ENCODE assay signal across 13 cellular contexts in genomic region chr21:37374026-37374425, GRCh38. TPM values are rescaled to one million over a fixed set of nuclear protein-coding genes. Genes with fewer than 3 reads are reported as not detected.
DNase-seq lines count a peak whose midpoint lies in the region; ATAC-seq and TF ChIP-seq lines count a peak whose summit lies in the region.
"Had no signal": no experiment of that assay in that cellular context is flagged by ENCODE, and none has a peak within 500 bp of the region (broad histone marks: within the 10 kb centered on the region; RNA-seq: fewer than 3 reads in every experiment).

No MANE protein-coding gene starts in this region.

- H3K36me3 ChIP-seq in CD8-positive, alpha-beta memory T cell (ENCODE audit: insufficient read depth, low read length): no peaks in the 10 kb centered on the region
- H3K36me3 ChIP-seq in PC-3 (ENCODE audit: low read depth, low read length) (no peaks in the 10 kb centered on the region), MM.1S (replicated peaks; ENCODE audit: insufficient read depth, low read length) (no peaks in the 10 kb centered on the region), BE2C (no peaks in the 10 kb centered on the region)

- H3K9me3 ChIP-seq in CD8-positive, alpha-beta memory T cell (ENCODE audit: low read length): no peaks in the 10 kb centered on the region
- H3K9me3 ChIP-seq in PC-3 (ENCODE audit: low read length): no peaks in the 10 kb centered on the region
- H3K9me3 ChIP-seq in MM.1S (replicated peaks; ENCODE audit: insufficient read depth, low read length): no peaks in the 10 kb centered on the region
- no peaks in the 10 kb centered on the region for H3K9me3 ChIP-seq in BE2C

- no TSS peak for BruUV-seq in PC-3 (replicated peaks; lab: Mats Ljungman, UMichigan)

- H3K79me2 ChIP-seq in PC-3 (ENCODE audit: low read length): peaks cover 99% of the 10 kb centered on the region
- peaks cover 100% of the 10 kb centered on the region for H3K79me2 ChIP-seq in MM.1S (ENCODE audit: low read length)

- TF ChIP-seq CTCF in PC-3 (conservative IDR thresholded peaks at IDR 0.05; ENCODE audit: low read depth, low read length) (no peak), MM.1S (IDR thresholded peaks at IDR 0.05; ENCODE audit: low read length) (no peak), BE2C (IDR thresholded peaks at IDR 0.05; ENCODE audit: low read depth, low read length) (no peak)

- DNase-seq in CD8-positive, alpha-beta memory T cell: no peak
- DNase-seq in PC-3: peak; percentile 94
- no peak for DNase-seq in naive thymus-derived CD8-positive, alpha-beta T cell
- no peak for DNase-seq in MM.1S
- DNase-seq in NCI-H2107 (lab: John Stamatoyannopoulos, UW): no peak
- DNase-seq in BE2C: no peak
- DNase-seq: activated naive CD4-positive, alpha-beta T cell treated with Interleukin-2 at 50 U/mL for 16 hours; DND-41; mesendoderm; NCI-H82 had no signal

- H3K9me3 Mint-ChIP-seq in CD8-positive, alpha-beta memory T cell: no peaks in the 10 kb centered on the region
- no peaks in the 10 kb centered on the region for H3K9me3 Mint-ChIP-seq in dendritic cell treated with granulocyte-macrophage colony-stimulating factor and Interleukin-4, amounts not matched to agents 40 ng/mL and 50 ng/mL, for 4 days
- H3K9me3 Mint-ChIP-seq in naive thymus-derived CD8-positive, alpha-beta T cell: no peaks in the 10 kb centered on the region
- H3K9me3 Mint-ChIP-seq: stimulated activated naive CD8-positive, alpha-beta T cell treated with anti-CD3 and anti-CD28 coated beads, Interleukin-15, Interleukin-2, amounts not matched to agents 100 ng/mL and 50 ng/mL, for 24 hours had no signal

- peaks cover 0 to 2% (median 0%) of the 10 kb centered on the region in 3 donors for H3K36me3 Mint-ChIP-seq in CD8-positive, alpha-beta memory T cell
- peaks cover 9% of the 10 kb centered on the region for H3K36me3 Mint-ChIP-seq in dendritic cell treated with granulocyte-macrophage colony-stimulating factor and Interleukin-4, amounts not matched to agents 40 ng/mL and 50 ng/mL, for 4 days (ENCODE audit: low read depth)
- H3K36me3 Mint-ChIP-seq in naive thymus-derived CD8-positive, alpha-beta T cell: peaks cover 0 to 11% (median 0%) of the 10 kb centered on the region in 3 donors

- no peak overlapping the region for H3K27ac ChIP-seq in CD8-positive, alpha-beta memory T cell (ENCODE audit: low read depth, low read length)
- peak overlapping the region; percentile 95 for H3K27ac ChIP-seq in PC-3 (ENCODE audit: low read length)
- no peak overlapping the region for H3K27ac ChIP-seq in MM.1S (ENCODE audit: low read length)

- H3K4me3 ChIP-seq in CD8-positive, alpha-beta memory T cell (ENCODE audit: low read length): no peak overlapping the region
- peak overlapping the region; percentile 53 for H3K4me3 ChIP-seq in PC-3 (ENCODE audit: low read length)
- H3K4me3 ChIP-seq in MM.1S (ENCODE audit: low read length): no peak overlapping the region
- no peak overlapping the region for H3K4me3 ChIP-seq in BE2C (ENCODE audit: low read depth, low read length)

- H3K4me2 ChIP-seq in PC-3 (ENCODE audit: low read length): peak overlapping the region; percentile 83
- no peak overlapping the region for H3K4me2 ChIP-seq in MM.1S (ENCODE audit: low read depth, low read length)

- H4K20me1 ChIP-seq in PC-3 (ENCODE audit: low read length) (peaks cover 57% of the 10 kb centered on the region), MM.1S (ENCODE audit: insufficient read depth, low read length) (peaks cover 99% of the 10 kb centered on the region)

- ATAC-seq in PC-3 (peak; percentile 80), HG03342 (IDR thresholded peaks at IDR 0.05; ENCODE audit: unreplicated experiment) (no peak)
- no peak for ATAC-seq in naive thymus-derived CD8-positive, alpha-beta T cell

- H3K9ac ChIP-seq in PC-3 (ENCODE audit: low read length): peak overlapping the region; percentile 84
- no peak overlapping the region for H3K9ac ChIP-seq in MM.1S (ENCODE audit: low read length)

- H3K4me3 Mint-ChIP-seq in CD8-positive, alpha-beta memory T cell: peak overlapping the region in 6 of 7 donors; percentile 0 to 61 (median 32)
- no peak overlapping the region for H3K4me3 Mint-ChIP-seq in dendritic cell treated with granulocyte-macrophage colony-stimulating factor and Interleukin-4, amounts not matched to agents 40 ng/mL and 50 ng/mL, for 4 days
- H3K4me3 Mint-ChIP-seq in naive thymus-derived CD8-positive, alpha-beta T cell: peak overlapping the region in 9 of 10 donors; percentile 26 to 100 (median 55)

- CTCF ChIA-PET in CD8-positive, alpha-beta memory T cell (lab: Charles Lee): interaction anchor here (1.4 kb wide), 1 partner anchor 9 kb away, joined by 4 read pairs; no protein-coding TSS in a partner anchor
- CTCF ChIA-PET in PC-3 (lab: Charles Lee): interaction anchor here (0.8 kb wide), 1 partner anchor 107 kb away, joined by 3 read pairs; the partner anchor contains the start of gene VPS26C

- peak overlapping the region in 6 of 8 donors; percentile 45 to 91 (median 70) for H3K27ac Mint-ChIP-seq in CD8-positive, alpha-beta memory T cell
- H3K27ac Mint-ChIP-seq in dendritic cell treated with granulocyte-macrophage colony-stimulating factor and Interleukin-4, amounts not matched to agents 40 ng/mL and 50 ng/mL, for 4 days: peak overlapping the region; percentile 71
- H3K27ac Mint-ChIP-seq in naive thymus-derived CD8-positive, alpha-beta T cell: peak overlapping the region in 6 of 10 donors; percentile 34 to 86 (median 69)

- POLR2A ChIA-PET in CD8-positive, alpha-beta memory T cell (lab: Charles Lee): interaction anchor here (1.3 kb wide), 1 partner anchor 107 kb away, joined by 4 read pairs; the partner anchor contains the start of gene VPS26C
- POLR2A ChIA-PET in PC-3 (lab: Charles Lee; ENCODE audit: unreplicated experiment): interaction anchor here (0.7 to 1.0 kb wide), 2 partner anchors 106 to 117 kb away, joined by 3 read pairs; no protein-coding TSS in a partner anchor
- POLR2A ChIA-PET in naive thymus-derived CD8-positive, alpha-beta T cell (lab: Charles Lee): interaction anchor here (1.0 to 2.4 kb wide), 5 partner anchors 29 to 107 kb away, joined by 3 to 8 read pairs (median 3); partner anchors contain the start of gene VPS26C

- no peaks in the 10 kb centered on the region for H3K27me3 ChIP-seq in CD8-positive, alpha-beta memory T cell (ENCODE audit: insufficient read depth, low read length, poor library complexity, severe bottlenecking)
- H3K27me3 ChIP-seq in PC-3 (ENCODE audit: low read length) (no peaks in the 10 kb centered on the region), MM.1S (replicated peaks; ENCODE audit: insufficient read depth, low read length) (no peaks in the 10 kb centered on the region), BE2C (no peaks in the 10 kb centered on the region)

- H2AFZ ChIP-seq in PC-3 (ENCODE audit: low read length): no peak overlapping the region
- no peak overlapping the region for H2AFZ ChIP-seq in MM.1S (ENCODE audit: low read length)

- intact Hi-C loops in PC-3 (cut with micrococcal nuclease): loop anchor here (1.0 to 5.0 kb wide), 5 partner anchors 8 to 208 kb away; partner anchors contain the start of gene DYRK1A
- intact Hi-C loops in dendritic cell treated with granulocyte-macrophage colony-stimulating factor and Interleukin-4, amounts not matched to agents 40 ng/mL and 50 ng/mL, for 4 days (cut with micrococcal nuclease): loop anchor here (5.0 kb wide), 1 partner anchor 33 kb away; no protein-coding TSS in a partner anchor

- peaks cover 89% of the 10 kb centered on the region for H3K4me1 ChIP-seq in CD8-positive, alpha-beta memory T cell (ENCODE audit: insufficient read depth, low read length)
- H3K4me1 ChIP-seq in PC-3 (ENCODE audit: insufficient read depth, low read length) (peaks cover 64% of the 10 kb centered on the region), MM.1S (ENCODE audit: low read length) (peaks cover 25% of the 10 kb centered on the region), BE2C (no peaks in the 10 kb centered on the region; the same call in 1 of the 2 replicates)

- no peaks in the 10 kb centered on the region for H3K27me3 Mint-ChIP-seq in CD8-positive, alpha-beta memory T cell
- H3K27me3 Mint-ChIP-seq in dendritic cell treated with granulocyte-macrophage colony-stimulating factor and Interleukin-4, amounts not matched to agents 40 ng/mL and 50 ng/mL, for 4 days: no peaks in the 10 kb centered on the region
- H3K27me3 Mint-ChIP-seq in naive thymus-derived CD8-positive, alpha-beta T cell: no peaks in the 10 kb centered on the region
- H3K27me3 Mint-ChIP-seq: stimulated activated naive CD8-positive, alpha-beta T cell treated with anti-CD3 and anti-CD28 coated beads, Interleukin-15, Interleukin-2, amounts not matched to agents 100 ng/mL and 50 ng/mL, for 24 hours had no signal

- H3K9me2 ChIP-seq in PC-3 (replicated peaks; ENCODE audit: low read length) (no peaks in the 10 kb centered on the region), MM.1S (replicated peaks; ENCODE audit: insufficient read depth, low read length) (no peaks in the 10 kb centered on the region)

- peaks cover 87 to 95% (median 94%) of the 10 kb centered on the region in 3 donors for H3K4me1 Mint-ChIP-seq in CD8-positive, alpha-beta memory T cell
- H3K4me1 Mint-ChIP-seq in dendritic cell treated with granulocyte-macrophage colony-stimulating factor and Interleukin-4, amounts not matched to agents 40 ng/mL and 50 ng/mL, for 4 days (ENCODE audit: low read depth): peaks cover 73% of the 10 kb centered on the region
- peaks cover 44 to 91% (median 88%) of the 10 kb centered on the region in 4 donors for H3K4me1 Mint-ChIP-seq in naive thymus-derived CD8-positive, alpha-beta T cell

- H3F3A ChIP-seq in PC-3 (ENCODE audit: low read length, unreplicated experiment) (peaks cover 8% of the 10 kb centered on the region), MM.1S (ENCODE audit: insufficient read depth, low read length) (peaks cover 22% of the 10 kb centered on the region)

RNA-seq across cellular contexts. Expression of gene DYRK1A, which starts 7.5 kb away (rescaled TPM):
- 10 to 100 TPM; 66.1 to 69.6 TPM for total RNA-seq in CD8-positive, alpha-beta memory T cell
- polyA plus RNA-seq in CD8-positive, alpha-beta memory T cell: 3.7 TPM
- 48.7 and 59.1 TPM in 2 replicates for total RNA-seq in PC-3 (2014; rRNA removed)
- total RNA-seq in naive thymus-derived CD8-positive, alpha-beta T cell: 100 to 1,000 TPM; 140 to 146 TPM
- 1 to 10 TPM; 1.8 to 5.4 (median 2.2) TPM for polyA plus RNA-seq in naive thymus-derived CD8-positive, alpha-beta T cell
- polyA plus RNA-seq in BE2C (2012; ENCODE audit: insufficient read depth, insufficient read length, low read depth): 23.5 TPM
